ENCODE assay signal across 21 cellular contexts in genomic region chr19:5775668-5776309, GRCh38. TPM values are rescaled to one million over a fixed set of nuclear protein-coding genes. Genes with fewer than 3 reads are reported as not detected.
DNase-seq lines count a peak whose midpoint lies in the region; TF ChIP-seq lines count a peak whose summit lies in the region.
"Had no signal": no experiment of that assay in that cellular context is flagged by ENCODE, and none has a peak within 500 bp of the region (broad histone marks: within the 10 kb centered on the region; RNA-seq: fewer than 3 reads in every experiment).

No MANE protein-coding gene starts in this region.

- no peak for TF ChIP-seq EP300 in esophagus muscularis mucosa (IDR thresholded peaks at IDR 0.05)

- H3K9me3 Mint-ChIP-seq in neural crest cell (no peaks in the 10 kb centered on the region), endothelial cell (ENCODE audit: unreplicated experiment) (no peaks in the 10 kb centered on the region)
- H3K9me3 Mint-ChIP-seq: activated CD4-positive, alpha-beta T cell treated with anti-CD3 and anti-CD28 coated beads, Interleukin-2, amount 10 ng/mL, durations not matched to agents 24 days and 14 days; activated naive CD8-positive, alpha-beta T cell treated with anti-CD3 and anti-CD28 coated beads for 36 hours had no signal

- H3K4me3 ChIP-seq in choroid plexus epithelial cell (ENCODE audit: low read depth, low read length) (no peak overlapping the region), esophagus muscularis mucosa (no peak overlapping the region)
- H3K4me3 ChIP-seq: spleen had no signal

- 80% methylated on average over 15 of the region's 17 CpGs for WGBS in esophagus muscularis mucosa

- no peak overlapping the region for H3K27ac ChIP-seq in esophagus muscularis mucosa (replicated peaks in 1 of 4)
- H3K27ac ChIP-seq: parathyroid adenoma, spleen had no signal

- H3K27me3 ChIP-seq in esophagus muscularis mucosa = no peaks in the 10 kb centered on the region
- H3K27me3 ChIP-seq: BE2C had no signal

- H3K4me1 Mint-ChIP-seq in neural crest cell (no peaks in the 10 kb centered on the region), endothelial cell (ENCODE audit: unreplicated experiment) (no peaks in the 10 kb centered on the region)
- H3K4me1 Mint-ChIP-seq: activated CD4-positive, alpha-beta T cell treated with anti-CD3 and anti-CD28 coated beads, Interleukin-2, amount 10 ng/mL, durations not matched to agents 24 days and 14 days; activated naive CD8-positive, alpha-beta T cell treated with anti-CD3 and anti-CD28 coated beads for 36 hours had no signal

- H3K27ac Mint-ChIP-seq in neural crest cell (ENCODE audit: unreplicated experiment) (peak overlapping the region; percentile 75), endothelial cell (ENCODE audit: unreplicated experiment) (no peak overlapping the region)
- H3K27ac Mint-ChIP-seq: activated CD4-positive, alpha-beta T cell treated with anti-CD3 and anti-CD28 coated beads, Interleukin-2, amount 10 ng/mL, durations not matched to agents 24 days and 14 days; activated naive CD8-positive, alpha-beta T cell treated with anti-CD3 and anti-CD28 coated beads for 36 hours had no signal

- no peak for TF ChIP-seq POLR2A in esophagus muscularis mucosa (IDR thresholded peaks at IDR 0.05; ENCODE audit: low read depth)

- H3K36me3 Mint-ChIP-seq in neural crest cell (ENCODE audit: low read depth) (no peaks in the 10 kb centered on the region), endothelial cell (ENCODE audit: low read depth, unreplicated experiment) (no peaks in the 10 kb centered on the region)
- H3K36me3 Mint-ChIP-seq: activated naive CD8-positive, alpha-beta T cell treated with anti-CD3 and anti-CD28 coated beads for 36 hours had no signal

- TF ChIP-seq CTCF in choroid plexus epithelial cell (conservative IDR thresholded peaks at IDR 0.05; ENCODE audit: low read depth, low read length) (no peak), neural crest cell (conservative IDR thresholded peaks at IDR 0.05) (no peak), endothelial cell (IDR thresholded peaks at IDR 0.05; ENCODE audit: unreplicated experiment) (no peak), esophagus muscularis mucosa (IDR thresholded peaks at IDR 0.05) (no peak)

- H3K4me3 Mint-ChIP-seq in neural crest cell = no peak overlapping the region
- H3K4me3 Mint-ChIP-seq in endothelial cell (ENCODE audit: unreplicated experiment) = no peak overlapping the region
- H3K4me3 Mint-ChIP-seq: activated CD4-positive, alpha-beta T cell treated with anti-CD3 and anti-CD28 coated beads, Interleukin-2, amount 10 ng/mL, durations not matched to agents 24 days and 14 days; activated naive CD8-positive, alpha-beta T cell treated with anti-CD3 and anti-CD28 coated beads for 36 hours had no signal

- H3K4me1 ChIP-seq in esophagus muscularis mucosa = peaks cover 0 to 15% (median 8%) of the 10 kb centered on the region in 4 donors
- H3K4me1 ChIP-seq: BE2C, parathyroid adenoma, spleen had no signal

- no peaks in the 10 kb centered on the region for H3K9me3 ChIP-seq in esophagus muscularis mucosa
- H3K9me3 ChIP-seq: BE2C, spleen had no signal

- H3K27me3 Mint-ChIP-seq in neural crest cell (ENCODE audit: low read depth) (no peaks in the 10 kb centered on the region), endothelial cell (ENCODE audit: unreplicated experiment) (peaks cover 3% of the 10 kb centered on the region)
- H3K27me3 Mint-ChIP-seq: activated CD4-positive, alpha-beta T cell treated with anti-CD3 and anti-CD28 coated beads, Interleukin-2, amount 10 ng/mL, durations not matched to agents 24 days and 14 days had no signal

- H3K36me3 ChIP-seq in esophagus muscularis mucosa = no peaks in the 10 kb centered on the region
- H3K36me3 ChIP-seq: BE2C, spleen had no signal

- DNase-seq in EL (peak; percentile 82), NCI-H226 (peak; percentile 12), choroid plexus epithelial cell (ENCODE audit: low read depth) (peak; percentile 65), neural crest cell (ENCODE audit: low read depth, low spot score) (no peak), endothelial cell (ENCODE audit: low spot score) (no peak), COLO668 (lab: John Stamatoyannopoulos, UW; ENCODE audit: unreplicated experiment) (no peak), esophagus muscularis mucosa (ENCODE audit: extremely low spot score) (no peak), amygdala (lab: John Stamatoyannopoulos, UW) (no peak)
- DNase-seq: activated CD4-positive, alpha-beta T cell treated with anti-CD3 and anti-CD28 coated beads, Interleukin-2, amount 10 ng/mL, durations not matched to agents 24 days and 14 days; activated naive CD8-positive, alpha-beta T cell treated with anti-CD3 and anti-CD28 coated beads for 36 hours; BE2C; DMS153; NCI-H1930; NCI-H526 treated with DMSO at 0.1 percent for 48 hours; OCI-M1; spleen; stimulated activated naive CD8-positive, alpha-beta T cell treated with anti-CD3 and anti-CD28 coated beads, Interleukin-15, Interleukin-2, amounts not matched to agents 100 U/mL and 50 U/mL, for 24 hours had no signal

- intact Hi-C loops in esophagus muscularis mucosa (cut with DNase I) = no loop called here

RNA-seq across cellular contexts. Expression of gene PRR22, which starts 8.8 kb away (rescaled TPM):
- total RNA-seq in neural crest cell = 6.7 and 6.8 TPM in 2 replicates
- 2.2 TPM for total RNA-seq in endothelial cell (ENCODE audit: unreplicated experiment)
- 1 to 10 TPM in 2 of 4 donors, under 1 TPM in 2; 0.19 to 1.2 (median 1.0) TPM for total RNA-seq in esophagus muscularis mucosa

RNA-seq across cellular contexts. Expression of gene DUS3L, which starts 15.2 kb away (rescaled TPM):
- total RNA-seq in neural crest cell = 65.1 and 67.2 TPM in 2 replicates
- total RNA-seq in endothelial cell (ENCODE audit: unreplicated experiment) = 16.2 TPM
- 10 to 100 TPM; 20.3 to 34.1 (median 27.3) TPM for total RNA-seq in esophagus muscularis mucosa

RNA-seq across cellular contexts. Expression of gene NRTN, which starts 29.1 kb away (rescaled TPM):
- 4.4 and 4.8 TPM in 2 replicates for total RNA-seq in neural crest cell
- 0.56 TPM for total RNA-seq in endothelial cell (ENCODE audit: unreplicated experiment)
- total RNA-seq in esophagus muscularis mucosa = 10 to 100 TPM; 12.9 to 53.0 (median 29.5) TPM
- total RNA-seq: endothelial cell of umbilical vein had no signal

RNA-seq across cellular contexts. Expression of gene CATSPERD, which starts 55.4 kb away (rescaled TPM):
- not detected in 2 replicates for total RNA-seq in neural crest cell
- total RNA-seq in endothelial cell (ENCODE audit: unreplicated experiment) = not detected
- total RNA-seq in esophagus muscularis mucosa = under 1 TPM in 1 of 4 donors, not detected in 3; 0.19 TPM
- total RNA-seq: activated CD4-positive, alpha-beta T cell treated with anti-CD3 and anti-CD28 coated beads, Interleukin-2, amount 10 ng/mL, durations not matched to agents 24 days and 14 days; activated naive CD8-positive, alpha-beta T cell treated with anti-CD3 and anti-CD28 coated beads for 36 hours; chondrocyte; endothelial cell of umbilical vein; left lobe of liver; spleen had no signal

RNA-seq across cellular contexts. Expression of gene LONP1, which starts 55.8 kb away (rescaled TPM):
- total RNA-seq in neural crest cell = 89.9 and 93.2 TPM in 2 replicates
- total RNA-seq in endothelial cell (ENCODE audit: unreplicated experiment) = 64.4 TPM
- total RNA-seq in esophagus muscularis mucosa = 10 to 100 TPM; 49.0 to 70.4 (median 54.3) TPM

Comparison
In these comparisons a context has a peak if more than half of its experiments do, and no peak if none do; other contexts are left out.
1. DNase-seq: peak in EL (single experiment), NCI-H226 (single experiment) and choroid plexus epithelial cell (single experiment); none in neural crest cell (single experiment), endothelial cell (single experiment), COLO668 (single experiment), esophagus muscularis mucosa (single experiment) and amygdala (0 of 56).